Comparison of ENCODE assay signal across 13 cellular contexts in the genomic region with DNA sequence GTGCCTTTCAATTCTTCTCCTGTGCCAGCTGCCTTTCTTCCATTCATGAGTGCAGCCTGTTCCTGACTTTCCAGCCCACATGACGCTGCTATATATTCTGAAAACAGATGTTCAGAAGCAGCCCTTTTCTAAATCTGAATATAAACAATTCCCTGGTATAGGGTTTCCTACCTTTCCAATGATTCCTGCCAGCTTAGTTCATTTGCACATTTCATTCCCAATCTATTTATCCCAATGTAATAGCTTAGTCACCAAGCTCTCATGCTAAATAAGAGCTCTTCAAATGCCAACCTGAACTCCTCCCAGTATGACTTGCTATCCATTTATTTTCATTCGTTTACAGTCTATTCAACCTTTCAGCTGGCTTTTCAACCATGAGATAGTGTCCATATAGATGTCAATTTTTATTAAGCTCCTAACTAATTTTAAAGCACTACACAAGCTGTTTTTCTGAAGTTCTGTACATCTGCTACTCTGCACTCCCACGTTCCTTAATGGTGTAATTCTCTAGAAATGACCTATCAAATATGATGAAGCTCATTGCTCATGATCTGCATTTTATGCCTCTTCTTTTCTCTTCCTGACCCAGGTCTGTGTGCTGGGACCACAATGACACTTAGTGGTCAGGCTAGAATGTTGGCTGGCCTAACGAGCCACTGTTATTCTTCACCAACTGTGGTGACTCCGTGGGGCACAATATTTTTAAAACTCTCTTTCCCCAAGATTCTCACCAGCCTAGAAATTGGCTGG.
DNase-seq lines count a peak whose midpoint lies in the region; ATAC-seq and TF ChIP-seq lines count a peak whose summit lies in the region.
"Had no signal": no experiment of that assay in that cellular context is flagged by ENCODE, and none has a peak within 500 bp of the region (broad histone marks: within the 10 kb centered on the region; RNA-seq: fewer than 3 reads in every experiment).

No MANE protein-coding gene starts in this region.

- BruUV-seq in Panc1 (replicated peaks; lab: Mats Ljungman, UMichigan), result no TSS peak

- 0 out of 2 replicates have a peak, but pooled peaks have one; percentile 5 for TF ChIP-seq RAD21 in Ishikawa (IDR thresholded peaks at IDR 0.05; ENCODE audit: low read depth)

- H3K9me3 Mint-ChIP-seq in endodermal cell, result peaks cover 2% of the 10 kb centered on the region

- H3K27ac ChIP-seq in Panc1 (ENCODE audit: low read length) (peak overlapping the region; percentile 57; the same call in 1 of the 2 replicates), psoas muscle (no peak overlapping the region), endodermal cell (ENCODE audit: low read depth, low read length) (no peak overlapping the region)
- H3K27ac ChIP-seq: heart left ventricle had no signal

- H3K4me3 Mint-ChIP-seq in endodermal cell, result no peak overlapping the region

- peaks cover 28% of the 10 kb centered on the region for H3K4me1 Mint-ChIP-seq in endodermal cell

- H3K9me3 ChIP-seq in Panc1 (ENCODE audit: control insufficient read depth, insufficient read depth, low read depth, low read length) (no peaks in the 10 kb centered on the region), psoas muscle (no peaks in the 10 kb centered on the region), endodermal cell (ENCODE audit: control insufficient read depth, low read length) (no peaks in the 10 kb centered on the region)
- H3K9me3 ChIP-seq: heart left ventricle had no signal

- no peak overlapping the region for H3K9ac ChIP-seq in endodermal cell (ENCODE audit: extremely low read depth, low read length, poor library complexity, severe bottlenecking)

- intact Hi-C loops in Panc1 (cut with micrococcal nuclease; ENCODE audit: unreplicated experiment) (no loop called here), psoas muscle (cut with DNase I) (no loop called here)

- no peaks in the 10 kb centered on the region for H3K36me3 ChIP-seq in Panc1 (ENCODE audit: control insufficient read depth, insufficient read depth, low read length)
- no peaks in the 10 kb centered on the region for H3K36me3 ChIP-seq in psoas muscle (ENCODE audit: insufficient read depth in 1 of 2, low read depth in 1 of 2)
- no peaks in the 10 kb centered on the region for H3K36me3 ChIP-seq in endodermal cell (ENCODE audit: control insufficient read depth, insufficient read depth, low read length)
- H3K36me3 ChIP-seq: heart left ventricle had no signal

- H3K27me3 Mint-ChIP-seq in endodermal cell (ENCODE audit: insufficient read depth), result no peaks in the 10 kb centered on the region

- TF ChIP-seq CTCF in Panc1 (IDR thresholded peaks at IDR 0.05) (peak; percentile 27; the same call in 1 of the 2 replicates), psoas muscle (IDR thresholded peaks at IDR 0.05) (no peak), endodermal cell (conservative IDR thresholded peaks at IDR 0.05) (no peak)

- no peaks in the 10 kb centered on the region for H3K4me1 ChIP-seq in Panc1 (ENCODE audit: control insufficient read depth, insufficient read depth, low read length)
- H3K4me1 ChIP-seq in psoas muscle, result no peaks in the 10 kb centered on the region
- peaks cover 10% of the 10 kb centered on the region for H3K4me1 ChIP-seq in endodermal cell (ENCODE audit: control insufficient read depth, insufficient read depth, low read length)

- H3K4me3 ChIP-seq in Panc1 (ENCODE audit: low read depth in 2 of 2, low read length in 2 of 2) (no peak overlapping the region), psoas muscle (no peak overlapping the region), endodermal cell (ENCODE audit: low read length) (no peak overlapping the region)
- H3K4me3 ChIP-seq: heart left ventricle had no signal

- in situ Hi-C loops in Panc1 (cut with HindIII; ENCODE audit: low pct_unique_long_range_greater_than_20kb, low sequenced_read_pairs), result no loop called here

- CTCF ChIA-PET in Panc1 (lab: Charles Lee), result interaction anchor here (0.6 kb wide), 1 partner anchor 34 kb away, joined by 3 read pairs; no protein-coding TSS in a partner anchor

- POLR2A ChIA-PET in Panc1 (lab: Charles Lee), result no interaction called here

- ATAC-seq in Panc1 (no peak), HG03159 (IDR thresholded peaks at IDR 0.05; ENCODE audit: unreplicated experiment) (no peak), psoas muscle (no peak)

- H3K36me3 Mint-ChIP-seq in endodermal cell (ENCODE audit: low read depth), result no peaks in the 10 kb centered on the region

- H3K27ac Mint-ChIP-seq in endodermal cell, result no peak overlapping the region

- peak; percentile 18 for DNase-seq in AG08396 (ENCODE audit: low spot score)
- DNase-seq in Panc1 (ENCODE audit: low read depth, low spot score), result no peak
- DNase-seq in globus pallidus (ENCODE audit: low spot score), result peak; percentile 24
- no peak for DNase-seq in putamen (ENCODE audit: low spot score)
- no peak for DNase-seq in psoas muscle
- DNase-seq in endodermal cell, result no peak
- DNase-seq: activated T-cell treated with anti-CD3 and anti-CD28 coated beads for 4 hours, C1 segment of cervical spinal cord, cerebellar nuclear complex, heart left ventricle, T1000 had no signal

- TF ChIP-seq EP300 in Ishikawa (IDR thresholded peaks at IDR 0.05; ENCODE audit: borderline replicate concordance), result no peak

- 56 to 74% (median 58%) methylated on average over 5 of the region's 5 CpGs for WGBS in psoas muscle, 3 donors
- 84 to 90% methylated on average over 4 to 5 of the region's 5 CpGs for WGBS in endodermal cell (ENCODE audit: insufficient coverage in 1 of 2, insufficient read length in 1 of 2), 2 experiments

- no peaks in the 10 kb centered on the region for H3K27me3 ChIP-seq in Panc1 (ENCODE audit: control insufficient read depth, insufficient read depth, low read length)
- H3K27me3 ChIP-seq in psoas muscle (ENCODE audit: insufficient read depth in 3 of 3, low read length in 2 of 3), result no peaks in the 10 kb centered on the region
- no peaks in the 10 kb centered on the region for H3K27me3 ChIP-seq in endodermal cell (ENCODE audit: control insufficient read depth, insufficient read depth, low read length, poor library complexity, severe bottlenecking)
- H3K27me3 ChIP-seq: heart left ventricle had no signal

TF ChIP-seq in Ishikawa, 13 proteins besides CTCF, POLR2A, EP300 and RAD21:
- no peak for TF ChIP-seq FOXM1 (IDR thresholded peaks at IDR 0.05; ENCODE audit: borderline replicate concordance, low read depth)
- TF ChIP-seq, protein P1, sequence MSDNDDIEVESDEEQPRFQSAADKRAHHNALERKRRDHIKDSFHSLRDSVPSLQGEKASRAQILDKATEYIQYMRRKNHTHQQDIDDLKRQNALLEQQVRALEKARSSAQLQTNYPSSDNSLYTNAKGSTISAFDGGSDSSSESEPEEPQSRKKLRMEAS (IDR thresholded peaks at IDR 0.05), result no peak
- TF ChIP-seq CEBPB (IDR thresholded peaks at IDR 0.05), result no peak
- TF ChIP-seq, protein P2, sequence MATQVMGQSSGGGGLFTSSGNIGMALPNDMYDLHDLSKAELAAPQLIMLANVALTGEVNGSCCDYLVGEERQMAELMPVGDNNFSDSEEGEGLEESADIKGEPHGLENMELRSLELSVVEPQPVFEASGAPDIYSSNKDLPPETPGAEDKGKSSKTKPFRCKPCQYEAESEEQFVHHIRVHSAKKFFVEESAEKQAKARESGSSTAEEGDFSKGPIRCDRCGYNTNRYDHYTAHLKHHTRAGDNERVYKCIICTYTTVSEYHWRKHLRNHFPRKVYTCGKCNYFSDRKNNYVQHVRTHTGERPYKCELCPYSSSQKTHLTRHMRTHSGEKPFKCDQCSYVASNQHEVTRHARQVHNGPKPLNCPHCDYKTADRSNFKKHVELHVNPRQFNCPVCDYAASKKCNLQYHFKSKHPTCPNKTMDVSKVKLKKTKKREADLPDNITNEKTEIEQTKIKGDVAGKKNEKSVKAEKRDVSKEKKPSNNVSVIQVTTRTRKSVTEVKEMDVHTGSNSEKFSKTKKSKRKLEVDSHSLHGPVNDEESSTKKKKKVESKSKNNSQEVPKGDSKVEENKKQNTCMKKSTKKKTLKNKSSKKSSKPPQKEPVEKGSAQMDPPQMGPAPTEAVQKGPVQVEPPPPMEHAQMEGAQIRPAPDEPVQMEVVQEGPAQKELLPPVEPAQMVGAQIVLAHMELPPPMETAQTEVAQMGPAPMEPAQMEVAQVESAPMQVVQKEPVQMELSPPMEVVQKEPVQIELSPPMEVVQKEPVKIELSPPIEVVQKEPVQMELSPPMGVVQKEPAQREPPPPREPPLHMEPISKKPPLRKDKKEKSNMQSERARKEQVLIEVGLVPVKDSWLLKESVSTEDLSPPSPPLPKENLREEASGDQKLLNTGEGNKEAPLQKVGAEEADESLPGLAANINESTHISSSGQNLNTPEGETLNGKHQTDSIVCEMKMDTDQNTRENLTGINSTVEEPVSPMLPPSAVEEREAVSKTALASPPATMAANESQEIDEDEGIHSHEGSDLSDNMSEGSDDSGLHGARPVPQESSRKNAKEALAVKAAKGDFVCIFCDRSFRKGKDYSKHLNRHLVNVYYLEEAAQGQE (IDR thresholded peaks at IDR 0.05; ENCODE audit: low read depth), result no peak
- TF ChIP-seq TEAD4 (IDR thresholded peaks at IDR 0.05), result no peak
- TF ChIP-seq TAF1 (IDR thresholded peaks at IDR 0.05; ENCODE audit: low read depth), result no peak
- no peak for TF ChIP-seq ZBTB7A (IDR thresholded peaks at IDR 0.05; ENCODE audit: low read depth)
- TF ChIP-seq NFIC (IDR thresholded peaks at IDR 0.05), result no peak
- no peak for TF ChIP-seq CREB1 (IDR thresholded peaks at IDR 0.05; ENCODE audit: low read depth)

Comparison
In these comparisons a context has a peak if more than half of its experiments do, and no peak if none do; other contexts are left out.
1. DNase-seq: peak in AG08396 (single experiment) and globus pallidus (single experiment); none in Panc1 (single experiment), putamen (single experiment), psoas muscle (0 of 2) and endodermal cell (single experiment).